ENCODE assay signal across 17 cellular contexts in the genomic region with DNA sequence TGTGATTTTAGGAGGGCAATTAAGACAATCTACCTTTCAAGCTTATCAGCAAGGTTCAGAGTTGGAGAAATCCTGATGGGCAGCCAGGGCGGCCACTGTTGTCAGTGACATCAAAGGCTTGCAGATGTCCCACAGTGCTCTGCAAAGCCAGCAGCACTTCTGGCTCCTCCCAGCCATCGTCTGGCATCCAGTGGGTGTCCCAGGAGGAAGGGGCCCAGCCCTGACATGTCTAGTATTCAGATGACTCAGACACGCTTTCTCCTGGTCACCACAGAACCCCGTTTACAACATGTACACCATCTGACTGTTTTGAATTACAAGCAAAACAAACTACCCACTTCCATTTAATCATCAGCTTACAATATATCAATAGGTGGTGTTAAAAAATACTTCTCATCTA.
"Had no signal": no experiment of that assay in that cellular context is flagged by ENCODE, and none has a peak within 500 bp of the region (broad histone marks: within the 10 kb centered on the region; RNA-seq: fewer than 3 reads in every experiment).

No MANE protein-coding gene starts in this region.

- ATAC-seq: esophagus mucosa, left colon, lower lobe of right lung, pancreas had no signal

- H3K36me3 ChIP-seq: pancreas, sigmoid colon, tibial artery, uterus had no signal

- H3K4me3 Mint-ChIP-seq: activated B cell treated with CpG ODN at 0.5 μM for 24 hours; activated CD4-positive, alpha-beta T cell treated with anti-CD3 and anti-CD28 coated beads, Interleukin-2, amount 10 ng/mL, durations not matched to agents 24 days and 14 days; immature natural killer cell; neural crest cell had no signal

- DNase-seq: activated B cell treated with CpG ODN at 0.5 μM for 24 hours; activated CD4-positive, alpha-beta T cell treated with anti-CD3 and anti-CD28 coated beads, Interleukin-2, amount 10 ng/mL, durations not matched to agents 24 days and 14 days; activated CD8-positive, alpha-beta memory T cell treated with anti-CD3 and anti-CD28 coated beads for 24 hours; activated naive CD4-positive, alpha-beta T cell; anterior cingulate cortex; dorsolateral prefrontal cortex; immature natural killer cell; left colon; lower lobe of right lung; midbrain; pancreas; sigmoid colon; stimulated activated naive CD4-positive, alpha-beta T cell; tibial artery; uterus had no signal

- FAIRE-seq: pancreas had no signal

- H3K27ac ChIP-seq: dorsolateral prefrontal cortex, lower lobe of right lung, pancreas, sigmoid colon, tibial artery, uterus had no signal

- H3K27me3 ChIP-seq: dorsolateral prefrontal cortex, pancreas, sigmoid colon, tibial artery, uterus had no signal

- H3K27me3 Mint-ChIP-seq: activated B cell treated with CpG ODN at 0.5 μM for 24 hours; activated CD4-positive, alpha-beta T cell treated with anti-CD3 and anti-CD28 coated beads, Interleukin-2, amount 10 ng/mL, durations not matched to agents 24 days and 14 days had no signal

- H3K4me1 ChIP-seq: pancreas, uterus had no signal

- H3K9me3 ChIP-seq: lower lobe of right lung, pancreas, sigmoid colon, tibial artery, uterus had no signal

- H3K27ac Mint-ChIP-seq: activated B cell treated with CpG ODN at 0.5 μM for 24 hours; activated CD4-positive, alpha-beta T cell treated with anti-CD3 and anti-CD28 coated beads, Interleukin-2, amount 10 ng/mL, durations not matched to agents 24 days and 14 days; immature natural killer cell had no signal

- H3K9me3 Mint-ChIP-seq: activated B cell treated with CpG ODN at 0.5 μM for 24 hours; activated CD4-positive, alpha-beta T cell treated with anti-CD3 and anti-CD28 coated beads, Interleukin-2, amount 10 ng/mL, durations not matched to agents 24 days and 14 days; immature natural killer cell had no signal

- H3K4me3 ChIP-seq: dorsolateral prefrontal cortex, lower lobe of right lung, pancreas, sigmoid colon, tibial artery, uterus had no signal
